ENCODE assay signal across 10 cellular contexts in the genomic region with DNA sequence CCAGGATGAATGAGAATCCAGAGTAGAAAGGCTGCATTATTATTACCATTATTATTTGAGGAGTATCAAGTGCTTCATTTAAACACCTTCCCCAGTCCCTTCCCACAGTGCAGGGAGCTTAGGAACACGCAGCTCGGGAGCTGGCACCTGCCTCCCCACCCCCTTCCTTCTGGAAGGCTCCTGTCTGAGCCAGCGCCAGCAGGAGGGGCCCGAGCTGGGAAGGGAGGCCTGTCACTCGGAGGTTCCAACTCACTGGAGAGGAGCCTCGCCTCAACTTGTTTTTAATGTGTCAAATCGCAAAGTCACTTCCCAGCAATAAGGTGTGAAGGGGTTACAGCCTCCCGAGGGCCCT.
DNase-seq lines count a peak whose midpoint lies in the region; ATAC-seq and TF ChIP-seq lines count a peak whose summit lies in the region.
"Had no signal": no experiment of that assay in that cellular context is flagged by ENCODE, and none has a peak within 500 bp of the region (broad histone marks: within the 10 kb centered on the region; RNA-seq: fewer than 3 reads in every experiment).

No MANE protein-coding gene starts in this region.

- H3K4me3 Mint-ChIP-seq in CD8-positive, alpha-beta T cell = peak overlapping the region; percentile 51
- H3K4me3 Mint-ChIP-seq in mesothelial cell of epicardium = peak overlapping the region; percentile 54
- no peak overlapping the region for H3K4me3 Mint-ChIP-seq in type B pancreatic cell

- H2AFZ ChIP-seq in mammary epithelial cell (ENCODE audit: low read depth, low read length) (no peak overlapping the region), PC-3 (ENCODE audit: low read length) (no peak overlapping the region)

- TF ChIP-seq POLR2A in Peyer's patch (IDR thresholded peaks at IDR 0.05) = no peak

- CTCF ChIA-PET in CD8-positive, alpha-beta T cell (lab: Charles Lee) = interaction anchor here (1.3 to 2.6 kb wide), 3 partner anchors 16 to 276 kb away, joined by 4 to 15 read pairs (median 4); no protein-coding TSS in a partner anchor
- CTCF ChIA-PET in HEK293 (lab: Yijun Ruan, JAX) (interaction anchor here (0.7 to 1.6 kb wide), 2 partner anchors 13 to 275 kb away, joined by 3 to 11 read pairs; no protein-coding TSS in a partner anchor), mammary epithelial cell (lab: Charles Lee; ENCODE audit: low non-redundant PET) (interaction anchor here (0.7 to 1.0 kb wide), 2 partner anchors 692 to 810 kb away, joined by 3 to 4 read pairs; no protein-coding TSS in a partner anchor), PC-3 (lab: Charles Lee) (no interaction called here)

- no peaks in the 10 kb centered on the region for H3K4me1 ChIP-seq in CD8-positive, alpha-beta T cell (ENCODE audit: insufficient read depth, low read length)
- H3K4me1 ChIP-seq in HEK293 (ENCODE audit: control insufficient read depth, insufficient read depth, low read length) (no peaks in the 10 kb centered on the region), mammary epithelial cell (ENCODE audit: insufficient read depth, low read length) (peaks cover 12% of the 10 kb centered on the region), Peyer's patch (peaks cover 0 to 5% (median 2%) of the 10 kb centered on the region in 4 donors), PC-3 (ENCODE audit: insufficient read depth, low read length) (no peaks in the 10 kb centered on the region)

- BruUV-seq in mammary epithelial cell (replicated peaks; lab: Mats Ljungman, UMichigan) (no TSS peak), PC-3 (replicated peaks; lab: Mats Ljungman, UMichigan) (no TSS peak)

- H3K36me3 Mint-ChIP-seq in CD8-positive, alpha-beta T cell = no peaks in the 10 kb centered on the region
- H3K36me3 Mint-ChIP-seq in mesothelial cell of epicardium (no peaks in the 10 kb centered on the region), type B pancreatic cell (peaks cover 2% of the 10 kb centered on the region)

- H3K79me2 ChIP-seq in mammary epithelial cell (ENCODE audit: insufficient read depth, low read length) (no peaks in the 10 kb centered on the region), PC-3 (ENCODE audit: low read length) (no peaks in the 10 kb centered on the region)

- no peak for ATAC-seq in CD8-positive, alpha-beta T cell
- ATAC-seq in PC-3 (no peak), HG02610 (IDR thresholded peaks at IDR 0.05; ENCODE audit: unreplicated experiment) (no peak)

- in situ Hi-C loops in mammary epithelial cell (cut with MboI; ENCODE audit: low sequenced_read_pairs in 2 of 2) = no loop called here

- no peak overlapping the region for H3K27ac ChIP-seq in CD8-positive, alpha-beta T cell (ENCODE audit: low read depth, low read length)
- H3K27ac ChIP-seq in HEK293 (ENCODE audit: extremely low read depth, low read depth, low read length) (no peak overlapping the region), mammary epithelial cell (ENCODE audit: insufficient read depth, low read depth, low read length) (no peak overlapping the region), Peyer's patch (no peak overlapping the region), PC-3 (ENCODE audit: low read length) (no peak overlapping the region)
- H3K27ac ChIP-seq: brain microvascular endothelial cell, neutrophil had no signal

- no peaks in the 10 kb centered on the region for H3K4me1 Mint-ChIP-seq in CD8-positive, alpha-beta T cell (ENCODE audit: low read depth)
- H3K4me1 Mint-ChIP-seq in mesothelial cell of epicardium = no peaks in the 10 kb centered on the region
- no peaks in the 10 kb centered on the region for H3K4me1 Mint-ChIP-seq in type B pancreatic cell (ENCODE audit: unreplicated experiment)

- H3K9ac ChIP-seq in mammary epithelial cell (ENCODE audit: insufficient read depth, low read length) (no peak overlapping the region), PC-3 (ENCODE audit: low read length) (no peak overlapping the region)

- H3K4me2 ChIP-seq in mammary epithelial cell (ENCODE audit: insufficient read depth, low read depth, low read length) (peak overlapping the region; percentile 22), PC-3 (ENCODE audit: low read length) (no peak overlapping the region)

- no peak for TF ChIP-seq CTCF in CD8-positive, alpha-beta T cell (IDR thresholded peaks at IDR 0.05)
- TF ChIP-seq CTCF in HEK293 (tag by site-specific recombination; IDR thresholded peaks at IDR 0.05) = no peak
- peak in 1 of 2 donors; percentile 13 for TF ChIP-seq CTCF in mammary epithelial cell (conservative IDR thresholded peaks at IDR 0.05 in 1 of 2, IDR thresholded peaks at IDR 0.05 in 1 of 2; ENCODE audit: extremely low read depth in 1 of 2, insufficient read depth in 1 of 2, low read depth in 1 of 2, low read length in 2 of 2)
- TF ChIP-seq CTCF in mesothelial cell of epicardium (IDR thresholded peaks at IDR 0.05; ENCODE audit: unreplicated experiment) = no peak
- no peak for TF ChIP-seq CTCF in type B pancreatic cell (conservative IDR thresholded peaks at IDR 0.05)
- no peak for TF ChIP-seq CTCF in Peyer's patch (IDR thresholded peaks at IDR 0.05)
- TF ChIP-seq CTCF in PC-3 (conservative IDR thresholded peaks at IDR 0.05; ENCODE audit: low read depth, low read length) = no peak

- no peaks in the 10 kb centered on the region for H3K36me3 ChIP-seq in CD8-positive, alpha-beta T cell (ENCODE audit: insufficient read depth, low read length)
- no peaks in the 10 kb centered on the region for H3K36me3 ChIP-seq in HEK293 (ENCODE audit: control insufficient read depth in 2 of 2, insufficient read depth in 1 of 2, low read length in 2 of 2)
- no peaks in the 10 kb centered on the region for H3K36me3 ChIP-seq in mammary epithelial cell (ENCODE audit: insufficient read depth, low read length)
- no peaks in the 10 kb centered on the region for H3K36me3 ChIP-seq in Peyer's patch
- H3K36me3 ChIP-seq in PC-3 (ENCODE audit: low read depth, low read length) = no peaks in the 10 kb centered on the region
- H3K36me3 ChIP-seq: brain microvascular endothelial cell, neutrophil had no signal

- H3K27me3 ChIP-seq in CD8-positive, alpha-beta T cell (ENCODE audit: insufficient read depth, low read length) = peaks cover 7% of the 10 kb centered on the region
- H3K27me3 ChIP-seq in mammary epithelial cell (ENCODE audit: insufficient read depth, low read length) (no peaks in the 10 kb centered on the region), Peyer's patch (peaks cover 0 to 4% of the 10 kb centered on the region in 2 donors), PC-3 (ENCODE audit: low read length) (peaks cover 61% of the 10 kb centered on the region)

- DNase-seq in CD8-positive, alpha-beta T cell = no peak
- DNase-seq in mammary epithelial cell (no peak), mesothelial cell of epicardium (ENCODE audit: low spot score in 2 of 2, unreplicated experiment in 2 of 2) (no peak), type B pancreatic cell (ENCODE audit: extremely low spot score, unreplicated experiment) (no peak), Peyer's patch (no peak), PC-3 (no peak)

- H3K9me3 Mint-ChIP-seq in CD8-positive, alpha-beta T cell = no peaks in the 10 kb centered on the region
- H3K9me3 Mint-ChIP-seq in mesothelial cell of epicardium = no peaks in the 10 kb centered on the region
- H3K9me3 Mint-ChIP-seq in type B pancreatic cell = no peaks in the 10 kb centered on the region

- intact Hi-C loops in CD8-positive, alpha-beta T cell (cut with DNase I, micrococcal nuclease) = loop anchor here (2.0 to 5.0 kb wide), 3 partner anchors 277 to 372 kb away; no protein-coding TSS in a partner anchor
- intact Hi-C loops in mammary epithelial cell (cut with micrococcal nuclease) = loop anchor here (2.0 to 10.0 kb wide), 6 partner anchors 64 to 1566 kb away; a partner anchor contains a TSS
- intact Hi-C loops in PC-3 (cut with micrococcal nuclease) = loop anchor here (5.0 kb wide), 1 partner anchor 267 kb away; no protein-coding TSS in a partner anchor

- peaks cover 36% of the 10 kb centered on the region for H3K27me3 Mint-ChIP-seq in CD8-positive, alpha-beta T cell (ENCODE audit: low read depth)
- H3K27me3 Mint-ChIP-seq in mesothelial cell of epicardium (ENCODE audit: low read depth) (peaks cover 65% of the 10 kb centered on the region), type B pancreatic cell (peaks cover 40% of the 10 kb centered on the region)

- no peaks in the 10 kb centered on the region for H3F3A ChIP-seq in PC-3 (ENCODE audit: low read length, unreplicated experiment)

- 0% methylated on average over 5 of the region's 8 CpGs for WGBS in mammary epithelial cell (ENCODE audit: low coverage, missing lambda C conversion rate)

- H3K4me3 ChIP-seq in CD8-positive, alpha-beta T cell (ENCODE audit: low read depth, low read length) = no peak overlapping the region
- H3K4me3 ChIP-seq in HEK293 (ENCODE audit: low read depth, low read length) = no peak overlapping the region
- H3K4me3 ChIP-seq in mammary epithelial cell (replicated peaks in 1 of 3; ENCODE audit: insufficient read depth in 1 of 3, low read depth in 2 of 3, low read length in 3 of 3) = no peak overlapping the region
- no peak overlapping the region for H3K4me3 ChIP-seq in Peyer's patch
- no peak overlapping the region for H3K4me3 ChIP-seq in PC-3 (ENCODE audit: low read length)

- H4K20me1 ChIP-seq in mammary epithelial cell (ENCODE audit: insufficient read depth, low read length) (no peaks in the 10 kb centered on the region), PC-3 (ENCODE audit: low read length) (no peaks in the 10 kb centered on the region)

- dilution Hi-C loops in mammary epithelial cell (cut with HindIII; ENCODE audit: low sequenced_read_pairs) = no loop called here

- POLR2A ChIA-PET in CD8-positive, alpha-beta T cell (lab: Charles Lee) = no interaction called here
- POLR2A ChIA-PET in HEK293 (lab: Yijun Ruan, JAX) (no interaction called here), PC-3 (lab: Charles Lee; ENCODE audit: unreplicated experiment) (no interaction called here)

- H3K9me3 ChIP-seq in CD8-positive, alpha-beta T cell (ENCODE audit: low read length) = no peaks in the 10 kb centered on the region
- H3K9me3 ChIP-seq in HEK293 (ENCODE audit: control insufficient read depth, insufficient read depth, low read depth, low read length) (no peaks in the 10 kb centered on the region; the same call in 1 of the 2 replicates), mammary epithelial cell (replicated peaks; ENCODE audit: insufficient read depth, low read length) (no peaks in the 10 kb centered on the region), Peyer's patch (no peaks in the 10 kb centered on the region), PC-3 (ENCODE audit: low read length) (no peaks in the 10 kb centered on the region)
- H3K9me3 ChIP-seq: neutrophil had no signal

- H3K27ac Mint-ChIP-seq in CD8-positive, alpha-beta T cell = no peak overlapping the region
- H3K27ac Mint-ChIP-seq in mesothelial cell of epicardium (no peak overlapping the region), type B pancreatic cell (no peak overlapping the region)

- no peaks in the 10 kb centered on the region for H3K9me2 ChIP-seq in PC-3 (replicated peaks; ENCODE audit: low read length)
